In the genomic region with DNA sequence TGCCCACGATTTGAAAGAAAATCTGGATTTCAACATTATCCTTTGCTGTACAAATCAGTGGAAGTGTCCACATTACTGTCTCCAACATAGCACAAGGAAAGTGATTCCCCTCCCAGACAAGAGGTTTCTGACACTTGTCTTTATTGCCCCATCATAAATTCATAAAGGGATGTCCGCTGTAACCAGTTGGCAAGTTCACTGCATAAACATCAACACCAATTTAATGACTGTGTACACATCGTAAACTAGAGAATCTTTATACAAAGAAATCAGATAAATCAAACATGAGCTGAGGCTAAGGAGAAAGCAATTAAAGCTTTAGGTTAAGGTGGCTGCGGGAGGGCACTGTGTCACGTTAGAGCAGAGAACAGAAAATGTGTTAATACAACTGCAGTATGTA, we compare ENCODE assay signal across 27 cellular contexts.
A peak's percentile ranks its signal among the peaks of the same experiment; 100 is the strongest.
DNase-seq lines count a peak whose midpoint lies in the region; ATAC-seq and TF ChIP-seq lines count a peak whose summit lies in the region.
"Had no signal": no experiment of that assay in that cellular context is flagged by ENCODE, and none has a peak within 500 bp of the region (broad histone marks: within the 10 kb centered on the region; RNA-seq: fewer than 3 reads in every experiment).

No MANE protein-coding gene starts in this region.

- POLR2A ChIA-PET in CD8-positive, alpha-beta memory T cell (lab: Charles Lee), result no interaction called here

- H3K9me3 ChIP-seq in CD8-positive, alpha-beta memory T cell (ENCODE audit: low read length), result no peaks in the 10 kb centered on the region
- H3K9me3 ChIP-seq: spleen, upper lobe of left lung had no signal

- peak; percentile 79 for DNase-seq in HT-29 (ENCODE audit: low spot score)
- peak; percentile 49 for DNase-seq in NCI-H2029 (lab: John Stamatoyannopoulos, UW)
- peak; percentile 60 for DNase-seq in NCI-H526 treated with DMSO at 0.1 percent for 48 hours (lab: John Stamatoyannopoulos, UW)
- peak in 1 of 2 donors; percentile 3 for DNase-seq in left colon
- no peak for DNase-seq in effector CD8-positive, alpha-beta T cell (lab: John Stamatoyannopoulos, UW)
- no peak for DNase-seq in GM13977 (ENCODE audit: low spot score)
- DNase-seq in CD8-positive, alpha-beta memory T cell, result no peak
- DNase-seq in Calu3, result no peak
- DNase-seq: activated naive CD4-positive, alpha-beta T cell treated with Interleukin-2 at 50 U/mL for 16 hours; activated T-cell treated with anti-CD3 and anti-CD28 coated beads, Interleukin-2, amount 50 U/mL, for 4 hours; amygdala; CD4-positive, alpha-beta memory T cell; dermis blood vessel endothelial cell; EL; NCI-H2171; nucleus accumbens; retina; RPMI8226; spleen; stimulated activated CD4-positive, alpha-beta T cell treated with anti-CD3 and anti-CD28 coated beads, Interleukin-4, amount 100 ng/mL, for 24 hours; stimulated activated naive CD8-positive, alpha-beta T cell treated with anti-CD3 and anti-CD28 coated beads, Interleukin-15, amount 100 ng/mL, for 72 hours; upper lobe of left lung had no signal

- no peaks in the 10 kb centered on the region for H3K27me3 Mint-ChIP-seq in CD8-positive, alpha-beta memory T cell
- H3K27me3 Mint-ChIP-seq in Calu3 (ENCODE audit: unreplicated experiment), result no peaks in the 10 kb centered on the region
- H3K27me3 Mint-ChIP-seq: CD4-positive, alpha-beta memory T cell; stimulated activated naive CD8-positive, alpha-beta T cell treated with anti-CD3 and anti-CD28 coated beads, Interleukin-15, amount 100 ng/mL, for 72 hours had no signal

- in situ Hi-C loops in GM13977 (cut with MboI; ENCODE audit: low pct_unique_long_range_greater_than_20kb, low sequenced_read_pairs, unreplicated experiment), result no loop called here

- ATAC-seq in left colon, result peak; percentile 99
- ATAC-seq: activated CD4-positive, CD25-positive, alpha-beta regulatory T cell treated with anti-CD3 and anti-CD28 coated beads, Interleukin-2, amount 50 U/mL, for 24 hours; activated T-cell treated with anti-CD3 and anti-CD28 coated beads, Interleukin-2, amount 50 U/mL, for 4 hours; HCT116; SK-N-SH treated with all-trans-retinoic acid at 6 μM for 48 hours; stimulated activated naive CD8-positive, alpha-beta T cell treated with anti-CD3 and anti-CD28 coated beads, Interleukin-15, amount 100 ng/mL, for 72 hours had no signal

- H3K36me3 Mint-ChIP-seq in CD8-positive, alpha-beta memory T cell, result no peaks in the 10 kb centered on the region
- H3K36me3 Mint-ChIP-seq in Calu3 (ENCODE audit: insufficient read depth, unreplicated experiment), result no peaks in the 10 kb centered on the region
- H3K36me3 Mint-ChIP-seq: CD4-positive, alpha-beta memory T cell had no signal

- H3K9me3 Mint-ChIP-seq in CD8-positive, alpha-beta memory T cell, result peaks cover 0 to 3% (median 0%) of the 10 kb centered on the region in 5 donors
- no peaks in the 10 kb centered on the region for H3K9me3 Mint-ChIP-seq in Calu3 (ENCODE audit: low read depth, unreplicated experiment)
- H3K9me3 Mint-ChIP-seq: activated T-cell treated with anti-CD3 and anti-CD28 coated beads, Interleukin-2, amount 50 U/mL, for 4 hours; CD4-positive, alpha-beta memory T cell; stimulated activated naive CD8-positive, alpha-beta T cell treated with anti-CD3 and anti-CD28 coated beads, Interleukin-15, amount 100 ng/mL, for 72 hours had no signal

- no peak overlapping the region for H3K27ac ChIP-seq in CD8-positive, alpha-beta memory T cell (ENCODE audit: low read depth, low read length)
- H3K27ac ChIP-seq: spleen, upper lobe of left lung had no signal

- H3K4me3 Mint-ChIP-seq in CD8-positive, alpha-beta memory T cell, result no peak overlapping the region
- no peak overlapping the region for H3K4me3 Mint-ChIP-seq in Calu3 (ENCODE audit: low read depth, unreplicated experiment)
- H3K4me3 Mint-ChIP-seq: activated T-cell treated with anti-CD3 and anti-CD28 coated beads, Interleukin-2, amount 50 U/mL, for 4 hours; CD4-positive, alpha-beta memory T cell; stimulated activated naive CD8-positive, alpha-beta T cell treated with anti-CD3 and anti-CD28 coated beads, Interleukin-15, amount 100 ng/mL, for 72 hours had no signal

- H3K4me1 Mint-ChIP-seq in CD8-positive, alpha-beta memory T cell, result no peaks in the 10 kb centered on the region
- no peaks in the 10 kb centered on the region for H3K4me1 Mint-ChIP-seq in Calu3 (ENCODE audit: low read depth, unreplicated experiment)
- H3K4me1 Mint-ChIP-seq: CD4-positive, alpha-beta memory T cell; stimulated activated naive CD8-positive, alpha-beta T cell treated with anti-CD3 and anti-CD28 coated beads, Interleukin-15, amount 100 ng/mL, for 72 hours had no signal

- H3K4me3 ChIP-seq in CD8-positive, alpha-beta memory T cell (ENCODE audit: low read length), result no peak overlapping the region
- H3K4me3 ChIP-seq: cardiac muscle cell, lung, spleen, upper lobe of left lung had no signal

- CTCF ChIA-PET in CD8-positive, alpha-beta memory T cell (lab: Charles Lee), result no interaction called here
- CTCF ChIA-PET in Calu3 (lab: Charles Lee), result interaction anchor here (0.6 kb wide), 1 partner anchor 1459 kb away, joined by 4 read pairs; no protein-coding TSS in a partner anchor

- no peaks in the 10 kb centered on the region for H3K36me3 ChIP-seq in CD8-positive, alpha-beta memory T cell (ENCODE audit: insufficient read depth, low read length)
- H3K36me3 ChIP-seq: spleen, upper lobe of left lung had no signal

- BruUV-seq in Calu3 (replicated peaks; lab: Mats Ljungman, UMichigan), result no TSS peak

- intact Hi-C loops in left colon (cut with DNase I, micrococcal nuclease) (no loop called here), Calu3 (cut with micrococcal nuclease; ENCODE audit: unreplicated experiment) (no loop called here)

- H3K4me1 ChIP-seq in CD8-positive, alpha-beta memory T cell (ENCODE audit: insufficient read depth, low read length), result no peaks in the 10 kb centered on the region
- H3K4me1 ChIP-seq: spleen, upper lobe of left lung had no signal

- no peaks in the 10 kb centered on the region for H3K27me3 ChIP-seq in CD8-positive, alpha-beta memory T cell (ENCODE audit: insufficient read depth, low read length, poor library complexity, severe bottlenecking)
- H3K27me3 ChIP-seq: cardiac muscle cell, spleen, upper lobe of left lung had no signal

- TF ChIP-seq CTCF in GM13977 (IDR thresholded peaks at IDR 0.05; ENCODE audit: extremely low read depth, insufficient read depth, missing control alignments), result no peak
- no peak for TF ChIP-seq CTCF in Calu3 (IDR thresholded peaks at IDR 0.05; ENCODE audit: unreplicated experiment)

- H3K27ac Mint-ChIP-seq in CD8-positive, alpha-beta memory T cell, result no peak overlapping the region
- H3K27ac Mint-ChIP-seq in Calu3 (ENCODE audit: unreplicated experiment), result no peak overlapping the region
- H3K27ac Mint-ChIP-seq: CD4-positive, alpha-beta memory T cell; stimulated activated naive CD8-positive, alpha-beta T cell treated with anti-CD3 and anti-CD28 coated beads, Interleukin-15, amount 100 ng/mL, for 72 hours had no signal

Comparison
In these comparisons a context has a peak if more than half of its experiments do, and no peak if none do; other contexts are left out.
1. DNase-seq: peak in HT-29 (single experiment), NCI-H2029 (single experiment) and NCI-H526 treated with DMSO at 0.1 percent for 48 hours (single experiment); none in effector CD8-positive, alpha-beta T cell (single experiment), GM13977 (single experiment), CD8-positive, alpha-beta memory T cell (0 of 5) and Calu3 (single experiment).